1 cellular context compared by ENCODE assay signal in genomic region chr7:101927389-101928306, GRCh38.
A peak's percentile ranks its signal among the peaks of the same experiment; 100 is the strongest.
TF ChIP-seq lines count a peak whose summit lies in the region.

No MANE protein-coding gene starts in this region.

TF ChIP-seq in SK-N-SH treated with all-trans-retinoic acid at 6 μM for 48 hours, 23 proteins besides CTCF, POLR2A, EP300 and RAD21 (continued from another document):
- TF ChIP-seq ISL1 (CRISPR knock-in tag; IDR thresholded peaks at IDR 0.05) (peak; percentile 62), RARB (CRISPR knock-in tag; IDR thresholded peaks at IDR 0.05) (no peak), CSRNP3 (CRISPR knock-in tag; IDR thresholded peaks at IDR 0.05) (no peak), ZFP3 (CRISPR knock-in tag; IDR thresholded peaks at IDR 0.05) (no peak)
- TF ChIP-seq, protein P1, sequence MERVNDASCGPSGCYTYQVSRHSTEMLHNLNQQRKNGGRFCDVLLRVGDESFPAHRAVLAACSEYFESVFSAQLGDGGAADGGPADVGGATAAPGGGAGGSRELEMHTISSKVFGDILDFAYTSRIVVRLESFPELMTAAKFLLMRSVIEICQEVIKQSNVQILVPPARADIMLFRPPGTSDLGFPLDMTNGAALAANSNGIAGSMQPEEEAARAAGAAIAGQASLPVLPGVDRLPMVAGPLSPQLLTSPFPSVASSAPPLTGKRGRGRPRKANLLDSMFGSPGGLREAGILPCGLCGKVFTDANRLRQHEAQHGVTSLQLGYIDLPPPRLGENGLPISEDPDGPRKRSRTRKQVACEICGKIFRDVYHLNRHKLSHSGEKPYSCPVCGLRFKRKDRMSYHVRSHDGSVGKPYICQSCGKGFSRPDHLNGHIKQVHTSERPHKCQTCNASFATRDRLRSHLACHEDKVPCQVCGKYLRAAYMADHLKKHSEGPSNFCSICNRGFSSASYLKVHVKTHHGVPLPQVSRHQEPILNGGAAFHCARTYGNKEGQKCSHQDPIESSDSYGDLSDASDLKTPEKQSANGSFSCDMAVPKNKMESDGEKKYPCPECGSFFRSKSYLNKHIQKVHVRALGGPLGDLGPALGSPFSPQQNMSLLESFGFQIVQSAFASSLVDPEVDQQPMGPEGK (CRISPR knock-in tag; IDR thresholded peaks at IDR 0.05; ENCODE audit: borderline replicate concordance), result no peak
